Comparison of ENCODE assay signal across 30 cellular contexts in genomic region chr4:25564836-25565235, GRCh38.
"Had no signal": no experiment of that assay in that cellular context is flagged by ENCODE, and none has a peak within 500 bp of the region (broad histone marks: within the 10 kb centered on the region; RNA-seq: fewer than 3 reads in every experiment).

No MANE protein-coding gene starts in this region.

- H2AFZ ChIP-seq: parathyroid adenoma had no signal

- DNase-seq: hippocampal formation; immature natural killer cell; kidney; left colon; left lung; lower lobe of right lung; mammary epithelial cell; naive thymus-derived CD8-positive, alpha-beta T cell; occipital lobe; stimulated activated CD4-positive, alpha-beta T cell treated with anti-CD3 and anti-CD28 coated beads, Interleukin-12 subunit alpha, Interleukin-12 subunit beta, amount 100 ng/mL, for 4 hours; stimulated activated CD4-positive, alpha-beta T cell treated with anti-CD3 and anti-CD28 coated beads, Interleukin-15, amount 100 ng/mL, for 24 hours; stimulated activated CD4-positive, alpha-beta T cell treated with anti-CD3 and anti-CD28 coated beads, Interleukin-2, amount 100 ng/mL, for 24 hours; stimulated activated CD4-positive, alpha-beta T cell treated with anti-CD3 and anti-CD28 coated beads, Interleukin-4, amount 100 ng/mL, for 1 hour; stimulated activated naive B cell treated with anti-CD40 and anti-IgM and Interleukin-4, amounts not matched to agents 10 μg/mL and 1 μg/mL and 100 μg/mL, for 72 hours; stimulated activated naive CD8-positive, alpha-beta T cell treated with anti-CD3 and anti-CD28 coated beads, Interleukin-15, Interleukin-2, amounts not matched to agents 100 U/mL and 50 U/mL, for 24 hours; stomach; testis; thyroid gland; transverse colon; upper lobe of left lung had no signal

- H3K4me1 Mint-ChIP-seq: immature natural killer cell; naive thymus-derived CD8-positive, alpha-beta T cell; nephron; stimulated activated naive B cell treated with anti-CD40 and anti-IgM and Interleukin-4, amounts not matched to agents 10 μg/mL and 1 μg/mL and 100 μg/mL, for 72 hours had no signal

- H3K27ac ChIP-seq: left lung, lower lobe of right lung, neutrophil, parathyroid adenoma, right atrium auricular region, skin epidermis, stomach, testis, thyroid gland, transverse colon, vagina had no signal

- H3K27me3 ChIP-seq: left lung, neutrophil, right atrium auricular region, stomach, testis, thyroid gland, transverse colon, upper lobe of left lung, vagina had no signal

- H3K27ac Mint-ChIP-seq: immature natural killer cell; naive thymus-derived CD8-positive, alpha-beta T cell; nephron; progenitor cell of endocrine pancreas; stimulated activated naive B cell treated with anti-CD40 and anti-IgM and Interleukin-4, amounts not matched to agents 10 μg/mL and 1 μg/mL and 100 μg/mL, for 72 hours had no signal

- H3K36me3 ChIP-seq: left lung, lower lobe of right lung, neutrophil, right atrium auricular region, stomach, thyroid gland, transverse colon, upper lobe of left lung, vagina had no signal

- H3K4me1 ChIP-seq: left lung, parathyroid adenoma, right atrium auricular region, testis, upper lobe of left lung, vagina had no signal

- H3K9me3 ChIP-seq: left lung, lower lobe of right lung, neutrophil, right atrium auricular region, stomach, testis, thyroid gland, transverse colon, upper lobe of left lung, vagina had no signal

- H3K79me2 ChIP-seq: parathyroid adenoma had no signal

- H3K4me3 Mint-ChIP-seq: immature natural killer cell; naive thymus-derived CD8-positive, alpha-beta T cell; nephron; neural crest cell; stimulated activated naive B cell treated with anti-CD40 and anti-IgM and Interleukin-4, amounts not matched to agents 10 μg/mL and 1 μg/mL and 100 μg/mL, for 72 hours had no signal

- H3K4me3 ChIP-seq: left lung, lower lobe of right lung, right atrium auricular region, skin epidermis, stomach, testis, thyroid gland, transverse colon, upper lobe of left lung, vagina had no signal

- H3K9ac ChIP-seq: parathyroid adenoma had no signal

- H3K9me3 Mint-ChIP-seq: immature natural killer cell, nephron, neural crest cell had no signal

- H3K36me3 Mint-ChIP-seq: immature natural killer cell; naive thymus-derived CD8-positive, alpha-beta T cell; stimulated activated naive B cell treated with anti-CD40 and anti-IgM and Interleukin-4, amounts not matched to agents 10 μg/mL and 1 μg/mL and 100 μg/mL, for 72 hours had no signal

- H3K27me3 Mint-ChIP-seq: progenitor cell of endocrine pancreas; stimulated activated naive B cell treated with anti-CD40 and anti-IgM and Interleukin-4, amounts not matched to agents 10 μg/mL and 1 μg/mL and 100 μg/mL, for 72 hours had no signal

- FAIRE-seq: islet of Langerhans, kidney had no signal

- ATAC-seq: left colon; left lung; lower lobe of right lung; naive thymus-derived CD8-positive, alpha-beta T cell; sciatic nerve; stimulated activated naive B cell treated with anti-CD40 and anti-IgM and Interleukin-4, amounts not matched to agents 10 μg/mL and 1 μg/mL and 100 μg/mL, for 72 hours; stimulated activated naive CD8-positive, alpha-beta T cell treated with anti-CD3 and anti-CD28 coated beads, Interleukin-15, Interleukin-2, amounts not matched to agents 100 U/mL and 50 U/mL, for 24 hours had no signal
